Comparison of ENCODE assay signal across 8 cellular contexts in genomic region chr9:34989946-34990635, GRCh38. TPM values are rescaled to one million over a fixed set of nuclear protein-coding genes. Genes with fewer than 3 reads are reported as not detected.
A peak's percentile ranks its signal among the peaks of the same experiment; 100 is the strongest.
DNase-seq lines count a peak whose midpoint lies in the region; ATAC-seq and TF ChIP-seq lines count a peak whose summit lies in the region.

No MANE protein-coding gene starts in this region.

- DNase-seq in NCI-H1694 (lab: John Stamatoyannopoulos, UW): peak; percentile 39
- DNase-seq in NCI-H1694 treated with DMSO at 0.1 percent for 48 hours (lab: John Stamatoyannopoulos, UW): no peak
- peak; percentile 77 for DNase-seq in NCI-H2227 (lab: John Stamatoyannopoulos, UW; ENCODE audit: unreplicated experiment)
- peak; percentile 26 for DNase-seq in activated T-helper 2 cell treated with anti-CD3 and anti-CD28 coated beads, Interferon-gamma antibody, Interleukin-2, Interleukin-4, amounts not matched to agents 10 μg/mL and 5 μg/mL and 100 μg/mL, durations not matched to agents 14 hours and 24 hours and 36 hours (ENCODE audit: low spot score)
- no peak for DNase-seq in fibroblast of the aortic adventitia (ENCODE audit: low read depth)
- DNase-seq in natural killer cell: no peak
- DNase-seq in ureter (ENCODE audit: low spot score): peak; percentile 72
- no peak for DNase-seq in LoVo (ENCODE audit: low spot score)

- H3K36me3 Mint-ChIP-seq in activated T-helper 2 cell treated with anti-CD3 and anti-CD28 coated beads, Interferon-gamma antibody, Interleukin-2, Interleukin-4, amounts not matched to agents 10 μg/mL and 5 μg/mL and 100 μg/mL, durations not matched to agents 14 hours and 24 hours and 36 hours (ENCODE audit: low read depth): peaks cover 6% of the 10 kb centered on the region
- H3K36me3 Mint-ChIP-seq in natural killer cell: no peaks in the 10 kb centered on the region

- no peak for ATAC-seq in natural killer cell

- H3K9me3 Mint-ChIP-seq in activated T-helper 2 cell treated with anti-CD3 and anti-CD28 coated beads, Interferon-gamma antibody, Interleukin-2, Interleukin-4, amounts not matched to agents 10 μg/mL and 5 μg/mL and 100 μg/mL, durations not matched to agents 14 hours and 24 hours and 36 hours: no peaks in the 10 kb centered on the region
- H3K9me3 Mint-ChIP-seq in natural killer cell: no peaks in the 10 kb centered on the region

- peaks cover 59% of the 10 kb centered on the region for H3K4me1 Mint-ChIP-seq in activated T-helper 2 cell treated with anti-CD3 and anti-CD28 coated beads, Interferon-gamma antibody, Interleukin-2, Interleukin-4, amounts not matched to agents 10 μg/mL and 5 μg/mL and 100 μg/mL, durations not matched to agents 14 hours and 24 hours and 36 hours (ENCODE audit: low read depth)
- H3K4me1 Mint-ChIP-seq in natural killer cell: peaks cover 27 to 36% of the 10 kb centered on the region in 2 donors

- peak overlapping the region; percentile 91 for H3K4me3 ChIP-seq in fibroblast of the aortic adventitia (ENCODE audit: low read depth, low read length)

- TF ChIP-seq CTCF in fibroblast of the aortic adventitia (IDR thresholded peaks at IDR 0.05; ENCODE audit: insufficient read depth, low read length) (no peak), natural killer cell (IDR thresholded peaks at IDR 0.05) (no peak)

- peak overlapping the region; percentile 70 for H3K4me3 Mint-ChIP-seq in activated T-helper 2 cell treated with anti-CD3 and anti-CD28 coated beads, Interferon-gamma antibody, Interleukin-2, Interleukin-4, amounts not matched to agents 10 μg/mL and 5 μg/mL and 100 μg/mL, durations not matched to agents 14 hours and 24 hours and 36 hours (ENCODE audit: low read depth)
- H3K4me3 Mint-ChIP-seq in natural killer cell: peak overlapping the region; percentile 76

- no peaks in the 10 kb centered on the region for H3K27me3 Mint-ChIP-seq in activated T-helper 2 cell treated with anti-CD3 and anti-CD28 coated beads, Interferon-gamma antibody, Interleukin-2, Interleukin-4, amounts not matched to agents 10 μg/mL and 5 μg/mL and 100 μg/mL, durations not matched to agents 14 hours and 24 hours and 36 hours (ENCODE audit: low read depth)
- H3K27me3 Mint-ChIP-seq in natural killer cell (ENCODE audit: low read depth in 2 of 2): peaks cover 0 to 2% of the 10 kb centered on the region in 2 donors

- intact Hi-C loops in activated T-helper 2 cell treated with anti-CD3 and anti-CD28 coated beads, Interferon-gamma antibody, Interleukin-2, Interleukin-4, amounts not matched to agents 10 μg/mL and 5 μg/mL and 100 μg/mL, durations not matched to agents 14 hours and 24 hours and 36 hours (cut with micrococcal nuclease): loop anchor here (2.0 to 5.0 kb wide), 4 partner anchors 13 to 533 kb away; partner anchors contain the start of genes DNAI1, FAM219A and PIGO
- intact Hi-C loops in natural killer cell (cut with micrococcal nuclease): loop anchor here (1.0 to 2.0 kb wide), 2 partner anchors 82 to 113 kb away; partner anchors contain the start of genes STOML2 and VCP

- H3K27ac Mint-ChIP-seq in activated T-helper 2 cell treated with anti-CD3 and anti-CD28 coated beads, Interferon-gamma antibody, Interleukin-2, Interleukin-4, amounts not matched to agents 10 μg/mL and 5 μg/mL and 100 μg/mL, durations not matched to agents 14 hours and 24 hours and 36 hours: peak overlapping the region; percentile 20
- H3K27ac Mint-ChIP-seq in natural killer cell: peak overlapping the region in 1 of 2 donors; percentile 84

RNA-seq across cellular contexts. Expression of gene DNAJB5, which starts 0.5 kb away (rescaled TPM):
- 7.5 and 11.3 TPM in 2 replicates for total RNA-seq in activated T-helper 2 cell treated with anti-CD3 and anti-CD28 coated beads, Interferon-gamma antibody, Interleukin-2, Interleukin-4, amounts not matched to agents 10 μg/mL and 5 μg/mL and 100 μg/mL, durations not matched to agents 14 hours and 24 hours and 36 hours
- total RNA-seq in fibroblast of the aortic adventitia (ENCODE audit: low replicate concordance) (6.9 and 9.6 TPM in 2 replicates), natural killer cell (1 to 10 TPM; 1.1 to 2.4 (median 1.9) TPM), ureter (24.2 TPM)

RNA-seq across cellular contexts. Expression of gene PHF24, which starts 32.0 kb away (rescaled TPM):
- total RNA-seq in activated T-helper 2 cell treated with anti-CD3 and anti-CD28 coated beads, Interferon-gamma antibody, Interleukin-2, Interleukin-4, amounts not matched to agents 10 μg/mL and 5 μg/mL and 100 μg/mL, durations not matched to agents 14 hours and 24 hours and 36 hours: 0.11 TPM in 1 of 2 replicates, not detected in the other
- total RNA-seq in fibroblast of the aortic adventitia (ENCODE audit: low replicate concordance): under 0.01 and 0.16 TPM in 2 replicates
- total RNA-seq in natural killer cell: not detected
- total RNA-seq in ureter: 1.7 TPM

Comparison
In these comparisons a context has a peak if more than half of its experiments do, and no peak if none do; other contexts are left out.
1. DNase-seq: peak in NCI-H1694 (single experiment), NCI-H2227 (single experiment), activated T-helper 2 cell treated with anti-CD3 and anti-CD28 coated beads, Interferon-gamma antibody, Interleukin-2, Interleukin-4, amounts not matched to agents 10 μg/mL and 5 μg/mL and 100 μg/mL, durations not matched to agents 14 hours and 24 hours and 36 hours (single experiment) and ureter (single experiment); none in NCI-H1694 treated with DMSO at 0.1 percent for 48 hours (single experiment), fibroblast of the aortic adventitia (single experiment), natural killer cell (single experiment) and LoVo (single experiment).